In the genomic region with DNA sequence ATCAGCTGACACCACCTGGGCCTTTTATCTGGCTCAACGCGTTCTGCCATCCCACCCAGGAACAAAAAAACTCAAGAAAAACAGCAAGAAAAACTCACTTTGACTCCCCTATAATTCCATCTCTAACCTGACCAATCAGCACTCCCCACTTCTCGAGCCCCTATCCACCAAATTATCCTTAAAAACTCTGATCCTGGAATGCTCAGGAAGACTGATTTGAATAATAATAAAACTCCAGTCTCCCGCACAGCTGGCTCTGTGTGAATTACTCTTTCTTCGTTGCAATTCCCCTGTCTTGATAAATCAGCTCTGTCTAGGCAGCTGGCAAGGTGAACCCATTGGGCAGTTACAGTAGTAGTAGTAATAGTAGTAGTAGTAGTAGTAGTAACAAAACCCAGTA, we compare ENCODE assay signal across 32 cellular contexts.
"Had no signal": no experiment of that assay in that cellular context is flagged by ENCODE, and none has a peak within 500 bp of the region (broad histone marks: within the 10 kb centered on the region; RNA-seq: fewer than 3 reads in every experiment).

No MANE protein-coding gene starts in this region.

- DNase-seq: hippocampal formation; immature natural killer cell; kidney; left colon; left lung; lower lobe of right lung; mammary epithelial cell; mesenchymal stem cell; naive B cell; natural killer cell; nephron progenitor cell; nucleus accumbens; pancreas; posterior cingulate gyrus; retina; right cardiac atrium; stimulated activated CD4-positive, alpha-beta T cell treated with anti-CD3 and anti-CD28 coated beads, Interleukin-12 subunit alpha, Interleukin-12 subunit beta, amount 100 ng/mL, for 4 hours; stimulated activated CD4-positive, alpha-beta T cell treated with anti-CD3 and anti-CD28 coated beads, Interleukin-15, amount 100 ng/mL, for 24 hours; stimulated activated CD4-positive, alpha-beta T cell treated with anti-CD3 and anti-CD28 coated beads, Interleukin-2, amount 100 ng/mL, for 24 hours; stimulated activated CD4-positive, alpha-beta T cell treated with anti-CD3 and anti-CD28 coated beads, Interleukin-4, amount 100 ng/mL, for 1 hour; stimulated activated naive B cell treated with anti-CD40 and anti-IgM and Interleukin-4, amounts not matched to agents 10 μg/mL and 1 μg/mL and 100 μg/mL, for 72 hours; stimulated activated naive CD8-positive, alpha-beta T cell treated with anti-CD3 and anti-CD28 coated beads, Interleukin-15, Interleukin-2, amounts not matched to agents 100 U/mL and 50 U/mL, for 24 hours; stomach; testis; thyroid gland; transverse colon; upper lobe of left lung had no signal

- H3K4me1 ChIP-seq: left lung, lower lobe of right lung, pancreas, prostate gland, stomach, testis, thyroid gland, transverse colon, upper lobe of left lung, vagina had no signal

- H3K27me3 ChIP-seq: left lung, testis, thyroid gland, transverse colon, vagina had no signal

- H3K27ac Mint-ChIP-seq: immature natural killer cell; natural killer cell; nephron progenitor cell; stimulated activated naive B cell treated with anti-CD40 and anti-IgM and Interleukin-4, amounts not matched to agents 10 μg/mL and 1 μg/mL and 100 μg/mL, for 72 hours had no signal

- H3K9me3 ChIP-seq: left lung, lower lobe of right lung, pancreas, prostate gland, stomach, testis, thyroid gland, transverse colon, upper lobe of left lung, vagina had no signal

- ATAC-seq: left colon; left lung; lower lobe of right lung; natural killer cell; pancreas; right cardiac atrium; sciatic nerve; stimulated activated naive B cell treated with anti-CD40 and anti-IgM and Interleukin-4, amounts not matched to agents 10 μg/mL and 1 μg/mL and 100 μg/mL, for 72 hours; stimulated activated naive CD8-positive, alpha-beta T cell treated with anti-CD3 and anti-CD28 coated beads, Interleukin-15, Interleukin-2, amounts not matched to agents 100 U/mL and 50 U/mL, for 24 hours had no signal

- H3K9me3 Mint-ChIP-seq: immature natural killer cell; natural killer cell; nephron progenitor cell; stimulated activated naive B cell treated with anti-CD40 and anti-IgM and Interleukin-4, amounts not matched to agents 10 μg/mL and 1 μg/mL and 100 μg/mL, for 72 hours had no signal

- H3K36me3 Mint-ChIP-seq: immature natural killer cell; naive B cell; natural killer cell; stimulated activated naive B cell treated with anti-CD40 and anti-IgM and Interleukin-4, amounts not matched to agents 10 μg/mL and 1 μg/mL and 100 μg/mL, for 72 hours had no signal

- H3K27ac ChIP-seq: left lung, lower lobe of right lung, pancreas, prostate gland, skin epidermis, stomach, testis, thyroid gland, transverse colon, upper lobe of left lung, vagina had no signal

- H3K36me3 ChIP-seq: left lung, lower lobe of right lung, pancreas, prostate gland, stomach, thyroid gland, transverse colon, upper lobe of left lung, vagina had no signal

- H3K4me3 ChIP-seq: left lung, lower lobe of right lung, pancreas, prostate gland, skin epidermis, stomach, testis, thyroid gland, transverse colon, upper lobe of left lung, vagina had no signal

- H3K27me3 Mint-ChIP-seq: naive B cell; stimulated activated naive B cell treated with anti-CD40 and anti-IgM and Interleukin-4, amounts not matched to agents 10 μg/mL and 1 μg/mL and 100 μg/mL, for 72 hours had no signal

- H3K4me3 Mint-ChIP-seq: immature natural killer cell; naive B cell; natural killer cell; nephron progenitor cell; stimulated activated naive B cell treated with anti-CD40 and anti-IgM and Interleukin-4, amounts not matched to agents 10 μg/mL and 1 μg/mL and 100 μg/mL, for 72 hours had no signal

- FAIRE-seq: islet of Langerhans had no signal
